Comparison of ENCODE assay signal across 22 cellular contexts in genomic region chr5:149728303-149728702, GRCh38. TPM values are rescaled to one million over a fixed set of nuclear protein-coding genes. Genes with fewer than 3 reads are reported as not detected.
A peak's percentile ranks its signal among the peaks of the same experiment; 100 is the strongest.
DNase-seq lines count a peak whose midpoint lies in the region; ATAC-seq, FAIRE-seq and TF ChIP-seq lines count a peak whose summit lies in the region.
"Had no signal": no experiment of that assay in that cellular context is flagged by ENCODE, and none has a peak within 500 bp of the region (broad histone marks: within the 10 kb centered on the region; RNA-seq: fewer than 3 reads in every experiment).

No MANE protein-coding gene starts in this region.

- no peak overlapping the region for H3K14ac ChIP-seq in H1 (ENCODE audit: insufficient read length)

- H3K23ac ChIP-seq in H1 (ENCODE audit: insufficient read length) = no peak overlapping the region

- peak overlapping the region; percentile 3; the same call in 1 of the 2 replicates for H2BK15ac ChIP-seq in H1 (ENCODE audit: low read length)

- H3K18ac ChIP-seq in H1 (ENCODE audit: extremely low read depth, low read length) = no peak overlapping the region

- no peak overlapping the region for H3K4me2 ChIP-seq in H1 (ENCODE audit: insufficient read depth in 1 of 2, low read depth in 2 of 2, low read length in 2 of 2)

- CTCF ChIA-PET in activated CD8-positive, alpha-beta memory T cell treated with anti-CD3 and anti-CD28 coated beads, Interleukin-2, amount 10 ng/mL, durations not matched to agents 7 days and 5 days (lab: Charles Lee) = no interaction called here
- CTCF ChIA-PET in H1 (lab: Charles Lee; ENCODE audit: partially characterized antibody) = interaction anchor here (0.6 to 2.5 kb wide), 6 partner anchors 10 to 246 kb away, joined by 3 to 10 read pairs (median 4); no protein-coding TSS in a partner anchor

- H4K8ac ChIP-seq in H1 (ENCODE audit: extremely low read depth, insufficient read depth, low read length) = no peak overlapping the region

- no peak overlapping the region for H2BK5ac ChIP-seq in H1 (ENCODE audit: low read depth, low read length)

- H2BK120ac ChIP-seq in H1 (replicated peaks; ENCODE audit: low read depth, low read length) = no peak overlapping the region

- no peaks in the 10 kb centered on the region for H3K36me3 Mint-ChIP-seq in activated CD8-positive, alpha-beta memory T cell treated with anti-CD3 and anti-CD28 coated beads, Interleukin-2, amount 10 ng/mL, durations not matched to agents 7 days and 5 days
- H3K36me3 Mint-ChIP-seq: memory B cell had no signal

- no peak for ATAC-seq in activated CD8-positive, alpha-beta memory T cell treated with anti-CD3 and anti-CD28 coated beads, Interleukin-2, amount 10 ng/mL, durations not matched to agents 7 days and 5 days
- ATAC-seq: activated CD4-positive, CD25-positive, alpha-beta regulatory T cell treated with anti-CD3 and anti-CD28 coated beads, Interleukin-2, amount 50 U/mL, for 24 hours had no signal

- H3K36me3 ChIP-seq in H1 (ENCODE audit: control insufficient read depth in 2 of 4, insufficient read depth in 4 of 4, low read length in 3 of 4) (no peaks in the 10 kb centered on the region), mucosa of rectum (ENCODE audit: control insufficient read depth in 2 of 2, insufficient read depth in 2 of 2, low read length in 2 of 2) (no peaks in the 10 kb centered on the region), stomach smooth muscle (ENCODE audit: control insufficient read depth in 2 of 2, insufficient read depth in 2 of 2, low read length in 2 of 2) (no peaks in the 10 kb centered on the region)
- H3K36me3 ChIP-seq: vagina had no signal

- no peaks in the 10 kb centered on the region for H3K79me1 ChIP-seq in H1 (ENCODE audit: low read depth, low read length)

- FAIRE-seq in H1 (lab: Jason Lieb, UNC) (no peak), frontal cortex (lab: Jason Lieb, UNC) (no peak)
- FAIRE-seq: GM12892, kidney had no signal

- no peak overlapping the region for H2BK12ac ChIP-seq in H1 (ENCODE audit: low read depth, low read length)

- H3K27me3 Mint-ChIP-seq in activated CD8-positive, alpha-beta memory T cell treated with anti-CD3 and anti-CD28 coated beads, Interleukin-2, amount 10 ng/mL, durations not matched to agents 7 days and 5 days = peaks cover 6% of the 10 kb centered on the region
- H3K27me3 Mint-ChIP-seq: memory B cell had no signal

- peaks cover 11% of the 10 kb centered on the region; the same call in 1 of the 2 replicates for H3K23me2 ChIP-seq in H1 (ENCODE audit: low read depth, low read length)

- 0 out of 2 replicates have a peak overlapping the region, but pooled peaks have one; percentile 65 for H2AK5ac ChIP-seq in H1 (ENCODE audit: low read depth, low read length)

- POLR2A ChIA-PET in H1 (lab: Charles Lee; ENCODE audit: partially characterized antibody) = interaction anchor here (2.9 kb wide), 1 partner anchor 15 kb away, joined by 8 read pairs; no protein-coding TSS in a partner anchor

- peak; percentile 39 for DNase-seq in activated CD8-positive, alpha-beta memory T cell treated with anti-CD3 and anti-CD28 coated beads, Interleukin-2, amount 50 U/mL, for 48 hours
- no peak for DNase-seq in activated CD8-positive, alpha-beta memory T cell treated with anti-CD3 and anti-CD28 coated beads, Interleukin-2, amount 10 ng/mL, durations not matched to agents 7 days and 5 days
- DNase-seq in H1 (ENCODE audit: low read depth in 1 of 2, low spot score in 2 of 2) = no peak
- no peak for DNase-seq in occipital lobe (lab: John Stamatoyannopoulos, UW)
- DNase-seq in frontal cortex (ENCODE audit: low spot score in 2 of 2) = no peak
- DNase-seq in SHP77 (lab: John Stamatoyannopoulos, UW) = no peak
- DNase-seq: 8988T; activated CD8-positive, alpha-beta memory T cell treated with anti-CD3 and anti-CD28 coated beads for 24 hours; activated naive CD4-positive, alpha-beta T cell treated with anti-CD3 and anti-CD28 coated beads, Interleukin-2, amount 50 U/mL, for 16 hours; anterior cingulate cortex; DMS79 treated with DMSO at 0.1 percent for 48 hours; endodermal cell; kidney; NCI-H524 treated with DMSO at 0.1 percent for 48 hours; retina; T1000 had no signal

- H2BK20ac ChIP-seq in H1 (ENCODE audit: low read length) = 0 out of 2 replicates have a peak overlapping the region, but pooled peaks have one; percentile 86

- no peak overlapping the region for H2AFZ ChIP-seq in H1 (ENCODE audit: low read length)

- H3K4me1 Mint-ChIP-seq in activated CD8-positive, alpha-beta memory T cell treated with anti-CD3 and anti-CD28 coated beads, Interleukin-2, amount 10 ng/mL, durations not matched to agents 7 days and 5 days = peaks cover 19% of the 10 kb centered on the region

- H3K79me2 ChIP-seq in H1 (ENCODE audit: control insufficient read depth in 1 of 2, insufficient read depth in 2 of 2, low read length in 2 of 2) = peaks cover 0 to 7% of the 10 kb centered on the region in 2 experiments; a peak in 3 of 4 replicates

- H4K91ac ChIP-seq in H1 (replicated peaks; ENCODE audit: insufficient read length, low read length) = no peak overlapping the region

- no peak overlapping the region for H4K5ac ChIP-seq in H1 (ENCODE audit: insufficient read length, low read depth, low read length)

- peaks cover 0 to 19% (median 10%) of the 10 kb centered on the region in 4 experiments; a peak in 6 of 7 replicates for H3K27me3 ChIP-seq in H1 (replicated peaks in 1 of 4; ENCODE audit: control insufficient read depth in 3 of 4, extremely low read depth in 1 of 4, insufficient read depth in 3 of 4, low read length in 3 of 4)
- no peaks in the 10 kb centered on the region for H3K27me3 ChIP-seq in mucosa of rectum (ENCODE audit: control insufficient read depth in 2 of 2, insufficient read depth in 2 of 2, low read length in 2 of 2)
- H3K27me3 ChIP-seq in stomach smooth muscle (ENCODE audit: control insufficient read depth in 1 of 2, insufficient read depth in 2 of 2, low read length in 2 of 2) = no peaks in the 10 kb centered on the region
- H3K27me3 ChIP-seq: vagina had no signal

- TF ChIP-seq POLR2A in H1 (IDR thresholded peaks at IDR 0.05; ENCODE audit: control extremely low read depth in 1 of 2, low read depth in 2 of 2, low read length in 2 of 2) = no peak

- no peak for TF ChIP-seq RAD21 in H1 (IDR thresholded peaks at IDR 0.05 in 1 of 2, conservative IDR thresholded peaks at IDR 0.05 in 1 of 2; ENCODE audit: low read depth in 2 of 2, low read length in 2 of 2)

- no peak for TF ChIP-seq EP300 in H1 (IDR thresholded peaks at IDR 0.05; ENCODE audit: borderline replicate concordance in 1 of 2, low read depth in 2 of 2, low read length in 2 of 2)

- H3K9me3 ChIP-seq in H1 (ENCODE audit: insufficient read depth in 2 of 2, low read depth in 1 of 2, low read length in 1 of 2) (no peaks in the 10 kb centered on the region), mucosa of rectum (ENCODE audit: control insufficient read depth in 2 of 2, low read length in 2 of 2) (no peaks in the 10 kb centered on the region), stomach smooth muscle (ENCODE audit: control insufficient read depth in 2 of 2, low read length in 2 of 2) (no peaks in the 10 kb centered on the region)
- H3K9me3 ChIP-seq: vagina had no signal

- H4K20me1 ChIP-seq in H1 (replicated peaks in 1 of 2; ENCODE audit: control insufficient read depth in 1 of 2, insufficient read depth in 2 of 2, low read length in 2 of 2) = peaks cover 7 to 14% of the 10 kb centered on the region in 2 experiments

- H3K9ac ChIP-seq in H1 (replicated peaks in 1 of 4; ENCODE audit: extremely low read depth in 1 of 4, low read depth in 3 of 4, low read length in 3 of 4) = no peak overlapping the region
- peak overlapping the region in 1 of 2 donors; percentile 27 for H3K9ac ChIP-seq in mucosa of rectum (ENCODE audit: low read depth in 1 of 2, low read length in 2 of 2)
- H3K9ac ChIP-seq in stomach smooth muscle (ENCODE audit: low read length in 2 of 2) = peak overlapping the region in 1 of 2 donors; percentile 35

- TF ChIP-seq CTCF in H1 (IDR thresholded peaks at IDR 0.05; ENCODE audit: control extremely low read depth in 1 of 3, insufficient read depth in 1 of 3, low read depth in 1 of 3, low read length in 3 of 3) = no peak

- H3K4ac ChIP-seq in H1 (replicated peaks; ENCODE audit: insufficient read length, low read depth, low read length) = no peak overlapping the region

- H3K9me3 Mint-ChIP-seq in activated CD8-positive, alpha-beta memory T cell treated with anti-CD3 and anti-CD28 coated beads, Interleukin-2, amount 10 ng/mL, durations not matched to agents 7 days and 5 days (ENCODE audit: low read depth) = no peaks in the 10 kb centered on the region
- H3K9me3 Mint-ChIP-seq: endodermal cell, memory B cell had no signal

- no peak overlapping the region for H3K4me3 Mint-ChIP-seq in activated CD8-positive, alpha-beta memory T cell treated with anti-CD3 and anti-CD28 coated beads, Interleukin-2, amount 10 ng/mL, durations not matched to agents 7 days and 5 days

- no peak overlapping the region for H3K27ac Mint-ChIP-seq in activated CD8-positive, alpha-beta memory T cell treated with anti-CD3 and anti-CD28 coated beads, Interleukin-2, amount 10 ng/mL, durations not matched to agents 7 days and 5 days
- H3K27ac Mint-ChIP-seq: endodermal cell, memory B cell had no signal

- H3K4me3 ChIP-seq in H1 (ENCODE audit: extremely low read depth in 1 of 4, insufficient read depth in 2 of 4, low read depth in 3 of 4, low read length in 4 of 4) (no peak overlapping the region), mucosa of rectum (ENCODE audit: low read length in 2 of 2) (no peak overlapping the region), stomach smooth muscle (ENCODE audit: low read length in 2 of 2) (peak overlapping the region in 1 of 2 donors; percentile 8)
- H3K4me3 ChIP-seq: vagina had no signal

- H3K27ac ChIP-seq in H1 (ENCODE audit: low read depth, low read length) (no peak overlapping the region), mucosa of rectum (ENCODE audit: low read depth in 2 of 2, low read length in 2 of 2) (peak overlapping the region; percentile 85), stomach smooth muscle (ENCODE audit: low read length) (peak overlapping the region; percentile 70)
- H3K27ac ChIP-seq: vagina had no signal

- H3K56ac ChIP-seq in H1 (replicated peaks; ENCODE audit: insufficient read length, low read depth, low read length) = no peak overlapping the region

- peaks cover 0 to 11% (median 4%) of the 10 kb centered on the region in 4 experiments; a peak in 4 of 7 replicates for H3K4me1 ChIP-seq in H1 (replicated peaks in 1 of 4; ENCODE audit: control insufficient read depth in 3 of 4, insufficient read depth in 4 of 4, low read length in 3 of 4)
- peaks cover 24 to 29% of the 10 kb centered on the region in 2 donors for H3K4me1 ChIP-seq in mucosa of rectum (ENCODE audit: control insufficient read depth in 2 of 2, insufficient read depth in 2 of 2, low read length in 2 of 2)
- peaks cover 20% of the 10 kb centered on the region for H3K4me1 ChIP-seq in stomach smooth muscle (ENCODE audit: control insufficient read depth, insufficient read depth, low read length)

- 82% methylated on average over 5 of the region's 5 CpGs; no CpG with 5 or more reads in 1 of the 2 experiments for WGBS in H1 (ENCODE audit: extremely low coverage in 1 of 2, insufficient coverage in 1 of 2, insufficient read length in 1 of 2, insufficient replicate concordance in 2 of 2, low coverage in 1 of 2, low lambda C conversion rate in 2 of 2, missing lambda C conversion rate in 1 of 2), 2 experiments

RNA-seq across cellular contexts. Expression of gene PPARGC1B, which starts 1.8 kb away (rescaled TPM):
- 1 to 10 TPM; 6.0 to 7.2 TPM for total RNA-seq in activated CD8-positive, alpha-beta memory T cell treated with anti-CD3 and anti-CD28 coated beads, Interleukin-2, amount 10 ng/mL, durations not matched to agents 7 days and 5 days
- 11.4 and 11.5 TPM in 2 replicates for total RNA-seq in H1 (2021; fragmentation: NEBNext Ultra II Directional; extraction: Animal tissue kit (Norgen Biotek cat#: 25700))
- 1.7 and 2.5 TPM in 2 replicates for polyA plus RNA-seq in H1 (2011; rRNA removed)
- 1.8 TPM for polyA plus RNA-seq in H1 (2011; cell fraction: cytosol; rRNA removed)
- polyA plus RNA-seq in H1 (2011; cell fraction: nucleus; rRNA removed) = 6.4 TPM
- polyA plus RNA-seq in H1 (2012, experiment 1 of 2) = 3.8 to 5.2 TPM (median 4.8 TPM) in 4 replicates
- 1.3 TPM for polyA plus RNA-seq in H1 (2012, experiment 2 of 2)
- polyA plus RNA-seq in H1 (2013, experiment 1 of 2) = 6.2 TPM
- polyA plus RNA-seq in H1 (2013, experiment 2 of 2) = 3.9 TPM
- polyA minus RNA-seq in H1 (2011; rRNA and poly(A)+ RNA removed) = 6.3 and 7.6 TPM in 2 replicates
- 5.9 TPM for polyA minus RNA-seq in H1 (2011; cell fraction: cytosol; rRNA and poly(A)+ RNA removed)
- 10.0 TPM for polyA minus RNA-seq in H1 (2011; cell fraction: nucleus; rRNA and poly(A)+ RNA removed)
- total RNA-seq in occipital lobe (0.47 TPM), frontal cortex (0.82 TPM)
